Comparison of ENCODE assay signal across 9 cellular contexts in genomic region chr3:42683875-42684593, GRCh38. TPM values are rescaled to one million over a fixed set of nuclear protein-coding genes. Genes with fewer than 3 reads are reported as not detected.
DNase-seq lines count a peak whose midpoint lies in the region; FAIRE-seq and TF ChIP-seq lines count a peak whose summit lies in the region.
"Had no signal": no experiment of that assay in that cellular context is flagged by ENCODE, and none has a peak within 500 bp of the region (broad histone marks: within the 10 kb centered on the region; RNA-seq: fewer than 3 reads in every experiment).

No MANE protein-coding gene starts in this region.

- peak; percentile 99 for DNase-seq in H54 (ENCODE audit: insufficient read length, low spot score)
- DNase-seq in RKO (ENCODE audit: low spot score), result peak; percentile 97
- no peak for DNase-seq in type B pancreatic cell (ENCODE audit: extremely low spot score, unreplicated experiment)
- DNase-seq in cerebellar cortex (ENCODE audit: low spot score), result no peak
- DNase-seq in NCI-H2029 (lab: John Stamatoyannopoulos, UW), result no peak
- no peak for DNase-seq in activated gamma-delta T cell (lab: John Stamatoyannopoulos, UW)

- H3K36me3 Mint-ChIP-seq in dendritic cell treated with granulocyte-macrophage colony-stimulating factor and Interleukin-4, amounts not matched to agents 40 ng/mL and 50 ng/mL, for 4 days (ENCODE audit: low read depth), result no peaks in the 10 kb centered on the region
- no peaks in the 10 kb centered on the region for H3K36me3 Mint-ChIP-seq in type B pancreatic cell
- H3K36me3 Mint-ChIP-seq: memory B cell had no signal

- H3K36me3 ChIP-seq in mesodermal cell (ENCODE audit: control insufficient read depth, insufficient read depth, low read length), result no peaks in the 10 kb centered on the region

- TF ChIP-seq CTCF in type B pancreatic cell (conservative IDR thresholded peaks at IDR 0.05), result no peak

- H3K9me3 Mint-ChIP-seq in dendritic cell treated with granulocyte-macrophage colony-stimulating factor and Interleukin-4, amounts not matched to agents 40 ng/mL and 50 ng/mL, for 4 days, result no peaks in the 10 kb centered on the region
- no peaks in the 10 kb centered on the region for H3K9me3 Mint-ChIP-seq in type B pancreatic cell

- H3K9me3 ChIP-seq in mesodermal cell (ENCODE audit: control insufficient read depth, low read length), result no peaks in the 10 kb centered on the region

- no peak for TF ChIP-seq POLR2A in H54 (IDR thresholded peaks at IDR 0.05; ENCODE audit: low read depth, low read length)

- intact Hi-C loops in dendritic cell treated with granulocyte-macrophage colony-stimulating factor and Interleukin-4, amounts not matched to agents 40 ng/mL and 50 ng/mL, for 4 days (cut with micrococcal nuclease), result no loop called here

- H3K27ac ChIP-seq in mesodermal cell (ENCODE audit: low read depth, low read length, severe bottlenecking), result peak overlapping the region; percentile 29

- H3K4me1 ChIP-seq in mesodermal cell (ENCODE audit: control insufficient read depth, insufficient read depth, low read length, poor library complexity, severe bottlenecking), result peaks cover 13% of the 10 kb centered on the region

- no peak overlapping the region for H3K4me3 Mint-ChIP-seq in dendritic cell treated with granulocyte-macrophage colony-stimulating factor and Interleukin-4, amounts not matched to agents 40 ng/mL and 50 ng/mL, for 4 days
- H3K4me3 Mint-ChIP-seq in type B pancreatic cell, result peak overlapping the region; percentile 67
- H3K4me3 Mint-ChIP-seq: memory B cell had no signal

- H3K4me1 Mint-ChIP-seq in dendritic cell treated with granulocyte-macrophage colony-stimulating factor and Interleukin-4, amounts not matched to agents 40 ng/mL and 50 ng/mL, for 4 days (ENCODE audit: low read depth), result peaks cover 23% of the 10 kb centered on the region
- peaks cover 6% of the 10 kb centered on the region for H3K4me1 Mint-ChIP-seq in type B pancreatic cell (ENCODE audit: unreplicated experiment)

- WGBS in mesodermal cell (ENCODE audit: insufficient coverage in 2 of 2), 2 experiments, result 95 to 100% methylated on average over 1 to 3 of the region's 10 CpGs

- peak overlapping the region; percentile 21 for H3K27ac Mint-ChIP-seq in dendritic cell treated with granulocyte-macrophage colony-stimulating factor and Interleukin-4, amounts not matched to agents 40 ng/mL and 50 ng/mL, for 4 days
- H3K27ac Mint-ChIP-seq in type B pancreatic cell, result peak overlapping the region; percentile 94
- H3K27ac Mint-ChIP-seq: memory B cell had no signal

- peak; percentile 43 for FAIRE-seq in H54 (lab: Jason Lieb, UNC)

- peaks cover 37% of the 10 kb centered on the region for H3K27me3 Mint-ChIP-seq in dendritic cell treated with granulocyte-macrophage colony-stimulating factor and Interleukin-4, amounts not matched to agents 40 ng/mL and 50 ng/mL, for 4 days
- H3K27me3 Mint-ChIP-seq in type B pancreatic cell, result peaks cover 6% of the 10 kb centered on the region

- no peak overlapping the region for H3K4me3 ChIP-seq in mesodermal cell (ENCODE audit: extremely low read depth, insufficient read depth, low read length, poor library complexity, severe bottlenecking)

RNA-seq across cellular contexts. Expression of gene KLHL40, which starts 1.3 kb away (rescaled TPM):
- polyA plus RNA-seq in mesodermal cell (2013, experiment 1 of 2), result not detected
- not detected for polyA plus RNA-seq in mesodermal cell (2013, experiment 2 of 2)
- total RNA-seq in type B pancreatic cell (ENCODE audit: low replicate concordance), result 0.12 TPM in 1 of 2 replicates, not detected in the other

RNA-seq across cellular contexts. Expression of gene HHATL, which starts 18.6 kb away (rescaled TPM):
- polyA plus RNA-seq in mesodermal cell (2013, experiment 1 of 2), result not detected
- not detected for polyA plus RNA-seq in mesodermal cell (2013, experiment 2 of 2)
- not detected in 2 replicates for total RNA-seq in type B pancreatic cell (ENCODE audit: low replicate concordance)

RNA-seq across cellular contexts. Expression of gene ZBTB47, which starts 30.5 kb away (rescaled TPM):
- polyA plus RNA-seq in mesodermal cell (2013, experiment 1 of 2), result 4.9 TPM
- 3.8 TPM for polyA plus RNA-seq in mesodermal cell (2013, experiment 2 of 2)
- total RNA-seq in type B pancreatic cell (ENCODE audit: low replicate concordance), result 8.1 and 9.0 TPM in 2 replicates

Comparison
In these comparisons a context has a peak if more than half of its experiments do, and no peak if none do; other contexts are left out.
1. DNase-seq: peak in H54 (single experiment) and RKO (single experiment); none in type B pancreatic cell (single experiment), cerebellar cortex (single experiment), NCI-H2029 (single experiment) and activated gamma-delta T cell (single experiment).